ENCODE assay signal across 19 cellular contexts in the genomic region with DNA sequence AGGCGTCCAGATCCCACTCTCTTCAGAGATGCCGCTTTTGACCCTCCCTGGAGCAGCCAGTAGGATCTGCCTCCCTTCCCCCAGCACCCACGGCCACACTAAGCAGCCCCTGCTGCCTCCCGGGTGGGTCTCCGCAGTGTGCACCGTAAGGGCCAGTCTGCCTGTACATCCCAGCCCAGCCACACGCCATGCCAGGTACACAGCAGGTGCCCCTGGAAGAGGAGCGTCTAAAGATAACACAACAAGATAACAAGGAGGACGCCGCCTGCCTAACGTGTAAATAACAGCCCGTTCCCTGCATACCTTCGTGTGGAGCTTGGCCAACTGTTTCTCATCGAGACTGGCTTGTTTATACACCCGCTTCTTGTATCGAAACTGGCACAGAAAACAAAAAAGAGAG.
DNase-seq lines count a peak whose midpoint lies in the region; ATAC-seq and TF ChIP-seq lines count a peak whose summit lies in the region.
"Had no signal": no experiment of that assay in that cellular context is flagged by ENCODE, and none has a peak within 500 bp of the region (broad histone marks: within the 10 kb centered on the region; RNA-seq: fewer than 3 reads in every experiment).

No MANE protein-coding gene starts in this region.

- DNase-seq in ELF-1 (ENCODE audit: low read depth, low spot score) (peak; percentile 43), NCI-H146 (lab: John Stamatoyannopoulos, UW) (peak; percentile 44), WTC11 (ENCODE audit: low spot score) (no peak), prostate gland (ENCODE audit: low spot score) (peak; percentile 80)
- DNase-seq: activated CD4-positive, alpha-beta T cell treated with anti-CD3 and anti-CD28 coated beads, Interleukin-2, amount 10 ng/mL, durations not matched to agents 7 days and 5 days; activated naive CD4-positive, alpha-beta T cell treated with Interleukin-2 at 50 U/mL for 16 hours; activated T-cell treated with anti-CD3 and anti-CD28 coated beads, Interleukin-2, amount 50 U/mL, for 72 hours; CD4-positive, CD25-positive, alpha-beta regulatory T cell; heart right ventricle; naive B cell; NCI-H1930; NCI-H524 treated with DMSO at 0.1 percent for 48 hours; stimulated activated CD4-positive, alpha-beta T cell treated with anti-CD3 and anti-CD28 coated beads, Interleukin-4, amount 100 ng/mL, for 24 hours; stimulated activated naive CD4-positive, alpha-beta T cell; testis had no signal

- no peak for TF ChIP-seq CTCF in WTC11 (IDR thresholded peaks at IDR 0.05)
- no peak for TF ChIP-seq CTCF in prostate gland (IDR thresholded peaks at IDR 0.05)
- TF ChIP-seq CTCF in gastroesophageal sphincter (IDR thresholded peaks at IDR 0.05), result no peak

- intact Hi-C loops in prostate gland (cut with DNase I), result no loop called here

- H3K4me3 Mint-ChIP-seq in WTC11, result no peak overlapping the region
- H3K4me3 Mint-ChIP-seq: activated CD4-positive, alpha-beta T cell treated with anti-CD3 and anti-CD28 coated beads, Interleukin-2, amount 10 ng/mL, durations not matched to agents 7 days and 5 days; activated T-cell treated with anti-CD3 and anti-CD28 coated beads, Interleukin-2, amount 50 U/mL, for 72 hours; CD4-positive, CD25-positive, alpha-beta regulatory T cell; naive B cell; T-helper 1 cell treated with Interleukin-12 subunit alpha and Interleukin-12 subunit beta and Interleukin-4 antibody, amounts not matched to agents 30 μg/mL and 1 μg/mL, for 36 hours had no signal

- ATAC-seq in WTC11 (no peak), HG03439 (IDR thresholded peaks at IDR 0.05; ENCODE audit: unreplicated experiment) (no peak), gastroesophageal sphincter (no peak), HG03045 (IDR thresholded peaks at IDR 0.05; ENCODE audit: unreplicated experiment) (no peak)
- ATAC-seq: activated T-cell treated with anti-CD3 and anti-CD28 coated beads, Interleukin-2, amount 50 U/mL, for 72 hours; heart right ventricle had no signal

- CTCF ChIA-PET in WTC11 (lab: Charles Lee), result interaction anchor here (1.0 kb wide), 1 partner anchor 8 kb away, joined by 4 read pairs; no protein-coding TSS in a partner anchor

- H3K9me3 Mint-ChIP-seq in WTC11, result no peaks in the 10 kb centered on the region
- H3K9me3 Mint-ChIP-seq: activated CD4-positive, alpha-beta T cell treated with anti-CD3 and anti-CD28 coated beads, Interleukin-2, amount 10 ng/mL, durations not matched to agents 7 days and 5 days; CD4-positive, CD25-positive, alpha-beta regulatory T cell; naive B cell; T-helper 1 cell treated with Interleukin-12 subunit alpha and Interleukin-12 subunit beta and Interleukin-4 antibody, amounts not matched to agents 30 μg/mL and 1 μg/mL, for 36 hours had no signal

- H3K9me3 ChIP-seq in prostate gland, result no peaks in the 10 kb centered on the region
- H3K9me3 ChIP-seq in gastroesophageal sphincter, result no peaks in the 10 kb centered on the region
- H3K9me3 ChIP-seq: heart right ventricle, testis had no signal

- no peak overlapping the region for H3K4me3 ChIP-seq in prostate gland
- H3K4me3 ChIP-seq in gastroesophageal sphincter, result no peak overlapping the region
- H3K4me3 ChIP-seq: heart right ventricle, testis had no signal

- H3K4me1 ChIP-seq in prostate gland (replicated peaks) (peaks cover 12% of the 10 kb centered on the region), gastroesophageal sphincter (no peaks in the 10 kb centered on the region)
- H3K4me1 ChIP-seq: heart right ventricle, testis had no signal

- H3K36me3 Mint-ChIP-seq in WTC11, result peaks cover 26% of the 10 kb centered on the region
- H3K36me3 Mint-ChIP-seq: CD4-positive, CD25-positive, alpha-beta regulatory T cell; naive B cell had no signal

- WGBS in prostate gland, result 36% methylated on average over 16 of the region's 16 CpGs
- WGBS in gastroesophageal sphincter (ENCODE audit: low coverage in 1 of 2), 2 donors, result 53% methylated on average over 10 to 13 of the region's 16 CpGs

- no peak for TF ChIP-seq POLR2A in prostate gland (IDR thresholded peaks at IDR 0.05)
- TF ChIP-seq POLR2A in gastroesophageal sphincter (IDR thresholded peaks at IDR 0.05), result no peak

- peak overlapping the region; percentile 46 to 68 for H3K27ac ChIP-seq in prostate gland
- no peak overlapping the region for H3K27ac ChIP-seq in gastroesophageal sphincter
- H3K27ac ChIP-seq: heart right ventricle, testis had no signal

- TF ChIP-seq EP300 in gastroesophageal sphincter (IDR thresholded peaks at IDR 0.05), result no peak

- H3K27ac Mint-ChIP-seq in WTC11, result peak overlapping the region; percentile 94
- H3K27ac Mint-ChIP-seq: activated CD4-positive, alpha-beta T cell treated with anti-CD3 and anti-CD28 coated beads, Interleukin-2, amount 10 ng/mL, durations not matched to agents 7 days and 5 days; activated T-cell treated with anti-CD3 and anti-CD28 coated beads, Interleukin-2, amount 50 U/mL, for 72 hours; CD4-positive, CD25-positive, alpha-beta regulatory T cell; T-helper 1 cell treated with Interleukin-12 subunit alpha and Interleukin-12 subunit beta and Interleukin-4 antibody, amounts not matched to agents 30 μg/mL and 1 μg/mL, for 36 hours had no signal

- H3K4me1 Mint-ChIP-seq in WTC11, result peaks cover 27% of the 10 kb centered on the region
- H3K4me1 Mint-ChIP-seq: CD4-positive, CD25-positive, alpha-beta regulatory T cell had no signal

- H3K27me3 Mint-ChIP-seq in WTC11 (ENCODE audit: low read depth), result no peaks in the 10 kb centered on the region
- H3K27me3 Mint-ChIP-seq: activated CD4-positive, alpha-beta T cell treated with anti-CD3 and anti-CD28 coated beads, Interleukin-2, amount 10 ng/mL, durations not matched to agents 7 days and 5 days had no signal

- H3K27me3 ChIP-seq in prostate gland (replicated peaks; ENCODE audit: insufficient read depth) (no peaks in the 10 kb centered on the region), gastroesophageal sphincter (peaks cover 83% of the 10 kb centered on the region)
- H3K27me3 ChIP-seq: testis had no signal

- POLR2A ChIA-PET in WTC11 (lab: Charles Lee), result no interaction called here

- H3K36me3 ChIP-seq in prostate gland, result no peaks in the 10 kb centered on the region
- no peaks in the 10 kb centered on the region for H3K36me3 ChIP-seq in gastroesophageal sphincter
- H3K36me3 ChIP-seq: heart right ventricle had no signal

TF ChIP-seq in WTC11, 78 proteins besides CTCF, POLR2A, EP300 and RAD21:
- TF ChIP-seq FOXP1 (CRISPR knock-in tag; IDR thresholded peaks at IDR 0.05; ENCODE audit: borderline replicate concordance), result 0 out of 2 replicates have a peak, but pooled peaks have one; percentile 25
- TF ChIP-seq, protein P1, sequence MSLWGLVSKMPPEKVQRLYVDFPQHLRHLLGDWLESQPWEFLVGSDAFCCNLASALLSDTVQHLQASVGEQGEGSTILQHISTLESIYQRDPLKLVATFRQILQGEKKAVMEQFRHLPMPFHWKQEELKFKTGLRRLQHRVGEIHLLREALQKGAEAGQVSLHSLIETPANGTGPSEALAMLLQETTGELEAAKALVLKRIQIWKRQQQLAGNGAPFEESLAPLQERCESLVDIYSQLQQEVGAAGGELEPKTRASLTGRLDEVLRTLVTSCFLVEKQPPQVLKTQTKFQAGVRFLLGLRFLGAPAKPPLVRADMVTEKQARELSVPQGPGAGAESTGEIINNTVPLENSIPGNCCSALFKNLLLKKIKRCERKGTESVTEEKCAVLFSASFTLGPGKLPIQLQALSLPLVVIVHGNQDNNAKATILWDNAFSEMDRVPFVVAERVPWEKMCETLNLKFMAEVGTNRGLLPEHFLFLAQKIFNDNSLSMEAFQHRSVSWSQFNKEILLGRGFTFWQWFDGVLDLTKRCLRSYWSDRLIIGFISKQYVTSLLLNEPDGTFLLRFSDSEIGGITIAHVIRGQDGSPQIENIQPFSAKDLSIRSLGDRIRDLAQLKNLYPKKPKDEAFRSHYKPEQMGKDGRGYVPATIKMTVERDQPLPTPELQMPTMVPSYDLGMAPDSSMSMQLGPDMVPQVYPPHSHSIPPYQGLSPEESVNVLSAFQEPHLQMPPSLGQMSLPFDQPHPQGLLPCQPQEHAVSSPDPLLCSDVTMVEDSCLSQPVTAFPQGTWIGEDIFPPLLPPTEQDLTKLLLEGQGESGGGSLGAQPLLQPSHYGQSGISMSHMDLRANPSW (CRISPR knock-in tag; conservative IDR thresholded peaks at IDR 0.05; ENCODE audit: low read depth), result no peak

Comparison
In these comparisons a context has a peak if more than half of its experiments do, and no peak if none do; other contexts are left out.
1. H3K27ac ChIP-seq: peak in prostate gland (2 of 2); none in gastroesophageal sphincter (0 of 4).